Comparison of ENCODE assay signal across 8 cellular contexts in genomic region chr12:66131067-66131688, GRCh38. TPM values are rescaled to one million over a fixed set of nuclear protein-coding genes. Genes with fewer than 3 reads are reported as not detected.
DNase-seq lines count a peak whose midpoint lies in the region; ATAC-seq, FAIRE-seq and TF ChIP-seq lines count a peak whose summit lies in the region.

No MANE protein-coding gene starts in this region.

- H3K36me3 ChIP-seq in brain microvascular endothelial cell (replicated peaks), result peaks cover 9% of the 10 kb centered on the region

- no peaks in the 10 kb centered on the region for H3K27me3 ChIP-seq in brain microvascular endothelial cell (replicated peaks)
- no peaks in the 10 kb centered on the region for H3K27me3 ChIP-seq in mononuclear cell (ENCODE audit: insufficient read depth, low read length)

- H3K9me3 ChIP-seq in mononuclear cell (ENCODE audit: low read depth, low read length), result no peaks in the 10 kb centered on the region

- DNase-seq in GM13977 (ENCODE audit: low spot score) (peak; percentile 18), HT-29 (ENCODE audit: low spot score) (peak; percentile 19), brain microvascular endothelial cell (no peak), HPDE6-E6E7 (ENCODE audit: extremely low spot score) (no peak), RCC 7860 (ENCODE audit: low spot score) (no peak)
- no peak for DNase-seq in central memory CD4-positive, alpha-beta T cell

- H3K4me3 ChIP-seq in brain microvascular endothelial cell (ENCODE audit: low read depth, low read length) (peak overlapping the region; percentile 100), mononuclear cell (ENCODE audit: low read length) (peak overlapping the region; percentile 93)

- peak overlapping the region; percentile 79 for H3K27ac ChIP-seq in brain microvascular endothelial cell

- TF ChIP-seq CTCF in GM13977 (IDR thresholded peaks at IDR 0.05; ENCODE audit: extremely low read depth, insufficient read depth, missing control alignments) (no peak), brain microvascular endothelial cell (IDR thresholded peaks at IDR 0.05; ENCODE audit: low read depth, low read length, missing control alignments) (no peak)

- no peak for FAIRE-seq in RCC 7860 (lab: Jason Lieb, UNC)

- H3K4me1 ChIP-seq in mononuclear cell (ENCODE audit: insufficient read depth, low read length), result peaks cover 26% of the 10 kb centered on the region

- in situ Hi-C loops in GM13977 (cut with MboI; ENCODE audit: low pct_unique_long_range_greater_than_20kb, low sequenced_read_pairs, unreplicated experiment) (no loop called here), brain microvascular endothelial cell (cut with HindIII; ENCODE audit: low pct_ligation_motif_present, low sequenced_read_pairs) (no loop called here)

- no peak for ATAC-seq in HG02840 (IDR thresholded peaks at IDR 0.05; ENCODE audit: low FRiP score, unreplicated experiment)

RNA-seq across cellular contexts. Expression of gene LLPH, which starts 0.6 kb away (rescaled TPM):
- 5.5 and 8.5 TPM in 2 replicates for total RNA-seq in HT-29 (2014; rRNA removed; shearing (Covaris generic))
- total RNA-seq in mononuclear cell, result 5.0 TPM

RNA-seq across cellular contexts. Expression of gene TMBIM4, which starts 38.6 kb away (rescaled TPM):
- total RNA-seq in HT-29 (2014; rRNA removed; shearing (Covaris generic)), result 27.7 and 30.7 TPM in 2 replicates
- 69.9 TPM for total RNA-seq in mononuclear cell

RNA-seq across cellular contexts. Expression of gene IRAK3, which starts 57.8 kb away (rescaled TPM):
- not detected in 2 replicates for total RNA-seq in HT-29 (2014; rRNA removed; shearing (Covaris generic))
- 57.5 TPM for total RNA-seq in mononuclear cell

Comparison
In these comparisons a context has a peak if more than half of its experiments do, and no peak if none do; other contexts are left out.
1. DNase-seq: peak in GM13977 (single experiment) and HT-29 (single experiment); none in brain microvascular endothelial cell (single experiment), central memory CD4-positive, alpha-beta T cell (single experiment), HPDE6-E6E7 (single experiment) and RCC 7860 (single experiment).
2. RNA of gene IRAK3, which starts 57.8 kb away (total RNA-seq): 57.5 TPM in mononuclear cell (single experiment); not detected in HT-29; every median in the first group is over 10 times any median in the second.